ENCODE assay signal across 10 cellular contexts in genomic region chr15:63380828-63381282, GRCh38. TPM values are rescaled to one million over a fixed set of nuclear protein-coding genes. Genes with fewer than 3 reads are reported as not detected.
DNase-seq lines count a peak whose midpoint lies in the region; ATAC-seq and TF ChIP-seq lines count a peak whose summit lies in the region.
"Had no signal": no experiment of that assay in that cellular context is flagged by ENCODE, and none has a peak within 500 bp of the region (broad histone marks: within the 10 kb centered on the region; RNA-seq: fewer than 3 reads in every experiment).

No MANE protein-coding gene starts in this region.

- H3K79me2 ChIP-seq in osteoblast (ENCODE audit: insufficient read depth, low read length), result peaks cover 61% of the 10 kb centered on the region

- H3K9me3 ChIP-seq in Peyer's patch, result no peaks in the 10 kb centered on the region
- no peaks in the 10 kb centered on the region for H3K9me3 ChIP-seq in osteoblast (ENCODE audit: low read depth, low read length)

- TF ChIP-seq POLR2A in Peyer's patch (IDR thresholded peaks at IDR 0.05), result no peak

- no peaks in the 10 kb centered on the region for H3K36me3 Mint-ChIP-seq in CD14-positive monocyte

- TF ChIP-seq CTCF in CD14-positive monocyte (IDR thresholded peaks at IDR 0.05), result no peak
- no peak for TF ChIP-seq CTCF in Peyer's patch (IDR thresholded peaks at IDR 0.05)
- TF ChIP-seq CTCF in epithelial cell of proximal tubule (conservative IDR thresholded peaks at IDR 0.05; ENCODE audit: low read depth, low read length), result no peak
- TF ChIP-seq CTCF in osteoblast (IDR thresholded peaks at IDR 0.05; ENCODE audit: extremely low read depth, low read depth, low read length), result no peak

- ATAC-seq in GM21529 (IDR thresholded peaks at IDR 0.05; ENCODE audit: unreplicated experiment), result no peak

- H3K4me3 ChIP-seq in Peyer's patch (peak overlapping the region in 3 of 4 donors; percentile 30 to 66 (median 56)), epithelial cell of proximal tubule (ENCODE audit: low read depth, low read length) (peak overlapping the region; percentile 81), osteoblast (ENCODE audit: insufficient read depth, low read length) (peak overlapping the region; percentile 76)

- no peak for DNase-seq in CD14-positive monocyte (ENCODE audit: low spot score)
- peak in 1 of 3 donors; percentile 37 for DNase-seq in Peyer's patch
- DNase-seq in epithelial cell of proximal tubule (ENCODE audit: low read depth), result no peak
- no peak for DNase-seq in osteoblast (ENCODE audit: insufficient read length, low spot score, missing footprints)
- no peak for DNase-seq in CD1c-positive myeloid dendritic cell (ENCODE audit: extremely low spot score)
- DNase-seq in AG20443 (ENCODE audit: low spot score), result no peak
- no peak for DNase-seq in C1 segment of cervical spinal cord (lab: John Stamatoyannopoulos, UW)
- DNase-seq: NCI-H2227 treated with DMSO at 0.1 percent for 48 hours had no signal

- H3K4me3 Mint-ChIP-seq in CD14-positive monocyte, result peak overlapping the region; percentile 74 to 91

- peak overlapping the region; percentile 91 for H3K4me2 ChIP-seq in osteoblast (ENCODE audit: insufficient read depth, low read length)

- peak overlapping the region; percentile 87 for H2AFZ ChIP-seq in osteoblast (ENCODE audit: low read length)

- H3K27me3 ChIP-seq in Peyer's patch, result no peaks in the 10 kb centered on the region
- no peaks in the 10 kb centered on the region for H3K27me3 ChIP-seq in osteoblast (ENCODE audit: insufficient read depth, low read length)

- H3K4me1 ChIP-seq in Peyer's patch, result peaks cover 0 to 14% (median 2%) of the 10 kb centered on the region in 4 donors
- H3K4me1 ChIP-seq in osteoblast (ENCODE audit: insufficient read depth, low read length), result peaks cover 38% of the 10 kb centered on the region

- H3K27ac ChIP-seq in Peyer's patch, result peak overlapping the region in 1 of 4 donors; percentile 61
- H3K27ac ChIP-seq in osteoblast (ENCODE audit: low read depth, low read length), result peak overlapping the region; percentile 67

- intact Hi-C loops in CD14-positive monocyte (cut with micrococcal nuclease), result no loop called here

- peaks cover 38 to 59% (median 51%) of the 10 kb centered on the region in 3 donors for H3K27me3 Mint-ChIP-seq in CD14-positive monocyte (ENCODE audit: low read depth in 3 of 3)

- H3K27ac Mint-ChIP-seq in CD14-positive monocyte, result no peak overlapping the region

- peaks cover 25% of the 10 kb centered on the region for H3K4me1 Mint-ChIP-seq in CD14-positive monocyte

- peaks cover 0 to 11% (median 0%) of the 10 kb centered on the region in 7 donors for H3K9me3 Mint-ChIP-seq in CD14-positive monocyte

- no peaks in the 10 kb centered on the region for H4K20me1 ChIP-seq in osteoblast (ENCODE audit: insufficient read depth, low read length)

- H3K36me3 ChIP-seq in Peyer's patch (no peaks in the 10 kb centered on the region), osteoblast (ENCODE audit: insufficient read depth, low read length) (no peaks in the 10 kb centered on the region)

RNA-seq across cellular contexts. Expression of gene CA12, which starts 0.8 kb away (rescaled TPM):
- polyA plus RNA-seq in CD14-positive monocyte, result not detected
- total RNA-seq in Peyer's patch, result 10 to 100 TPM; 22.1 to 79.6 (median 37.0) TPM
- 6.3 and 19.7 TPM in 2 replicates for total RNA-seq in epithelial cell of proximal tubule
- total RNA-seq in osteoblast, result 107 and 114 TPM in 2 replicates
- total RNA-seq: activated CD8-positive, alpha-beta memory T cell treated with anti-CD3 and anti-CD28 coated beads for 36 hours had no signal
